In the genomic region with DNA sequence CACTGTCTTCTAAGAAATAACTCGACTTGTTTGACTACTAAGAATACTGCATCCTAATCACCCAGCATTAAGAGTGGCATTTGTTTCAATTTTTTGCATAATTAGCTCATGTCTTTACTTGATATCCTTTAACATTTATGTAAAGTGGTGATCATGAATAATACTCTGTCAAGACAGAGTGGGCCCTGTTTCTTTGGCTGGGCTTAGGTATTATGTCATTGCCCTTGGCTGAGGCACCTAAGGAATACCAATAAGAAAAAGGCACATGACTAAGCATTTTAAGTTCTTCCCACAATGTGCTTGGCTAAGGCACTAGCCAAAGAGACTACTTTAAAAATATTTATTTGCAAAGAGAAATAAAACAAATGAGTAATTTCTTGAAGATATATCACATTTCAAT, we compare ENCODE assay signal across 24 cellular contexts.
DNase-seq lines count a peak whose midpoint lies in the region; FAIRE-seq and TF ChIP-seq lines count a peak whose summit lies in the region.
"Had no signal": no experiment of that assay in that cellular context is flagged by ENCODE, and none has a peak within 500 bp of the region (broad histone marks: within the 10 kb centered on the region; RNA-seq: fewer than 3 reads in every experiment).

No MANE protein-coding gene starts in this region.

- H3K9ac ChIP-seq in mammary epithelial cell (ENCODE audit: insufficient read depth, low read length) = no peak overlapping the region
- H3K9ac ChIP-seq: BLaER1 treated with 17β-estradiol and CSF1 and Interleukin-3, amounts not matched to agents 10 nM and 100 nM; parathyroid adenoma had no signal

- H3K4me3 Mint-ChIP-seq in MCF 10A (ENCODE audit: unreplicated experiment) = no peak overlapping the region
- H3K4me3 Mint-ChIP-seq: H9; natural killer cell; stimulated activated naive CD8-positive, alpha-beta T cell treated with anti-CD3 and anti-CD28 coated beads, Interleukin-15, Interleukin-2, amounts not matched to agents 100 ng/mL and 50 ng/mL, for 24 hours had no signal

- no peaks in the 10 kb centered on the region for H3K79me2 ChIP-seq in mammary epithelial cell (ENCODE audit: insufficient read depth, low read length)
- H3K79me2 ChIP-seq: parathyroid adenoma had no signal

- H3K27ac ChIP-seq in mammary epithelial cell (ENCODE audit: insufficient read depth, low read depth, low read length) (no peak overlapping the region), VCaP (peak overlapping the region; percentile 46)
- H3K27ac ChIP-seq: BLaER1 treated with 17β-estradiol and CSF1 and Interleukin-3, amounts not matched to agents 10 nM and 100 nM; coronary artery; parathyroid adenoma had no signal

- no TSS peak for BruUV-seq in MCF 10A (replicated peaks; lab: Mats Ljungman, UMichigan)
- BruUV-seq in mammary epithelial cell (replicated peaks; lab: Mats Ljungman, UMichigan) = no TSS peak

- no peak overlapping the region for H3K4me2 ChIP-seq in mammary epithelial cell (ENCODE audit: insufficient read depth, low read depth, low read length)
- H3K4me2 ChIP-seq: BLaER1 treated with 17β-estradiol and CSF1 and Interleukin-3, amounts not matched to agents 10 nM and 100 nM had no signal

- no peak overlapping the region for H3K27ac Mint-ChIP-seq in MCF 10A (ENCODE audit: low read depth, unreplicated experiment)
- H3K27ac Mint-ChIP-seq: natural killer cell; stimulated activated naive CD8-positive, alpha-beta T cell treated with anti-CD3 and anti-CD28 coated beads, Interleukin-15, Interleukin-2, amounts not matched to agents 100 ng/mL and 50 ng/mL, for 24 hours had no signal

- in situ Hi-C loops in mammary epithelial cell (cut with MboI; ENCODE audit: low sequenced_read_pairs in 2 of 2) = no loop called here

- no peak overlapping the region for H3K4me3 ChIP-seq in mammary epithelial cell (replicated peaks in 1 of 3; ENCODE audit: insufficient read depth in 1 of 3, low read depth in 2 of 3, low read length in 3 of 3)
- no peak overlapping the region for H3K4me3 ChIP-seq in fibroblast of mammary gland (ENCODE audit: control insufficient read depth, low read depth, low read length)
- H3K4me3 ChIP-seq: BLaER1 treated with 17β-estradiol and CSF1 and Interleukin-3, amounts not matched to agents 10 nM and 100 nM; coronary artery; GM12878 had no signal

- peaks cover 10% of the 10 kb centered on the region for H3K9me3 ChIP-seq in mammary epithelial cell (replicated peaks; ENCODE audit: insufficient read depth, low read length)
- H3K9me3 ChIP-seq: BLaER1 treated with 17β-estradiol and CSF1 and Interleukin-3, amounts not matched to agents 10 nM and 100 nM had no signal

- H3K4me1 Mint-ChIP-seq in MCF 10A (ENCODE audit: insufficient read depth, unreplicated experiment) = no peaks in the 10 kb centered on the region
- H3K4me1 Mint-ChIP-seq: natural killer cell had no signal

- dilution Hi-C loops in mammary epithelial cell (cut with HindIII; ENCODE audit: low sequenced_read_pairs) = loop anchor here (5.0 kb wide), 1 partner anchor 51 kb away; no protein-coding TSS in a partner anchor

- no peak for TF ChIP-seq CTCF in MCF 10A (IDR thresholded peaks at IDR 0.05; ENCODE audit: unreplicated experiment)
- TF ChIP-seq CTCF in mammary epithelial cell (conservative IDR thresholded peaks at IDR 0.05 in 1 of 2, IDR thresholded peaks at IDR 0.05 in 1 of 2; ENCODE audit: extremely low read depth in 1 of 2, insufficient read depth in 1 of 2, low read depth in 1 of 2, low read length in 2 of 2) = no peak
- no peak for TF ChIP-seq CTCF in VCaP (conservative IDR thresholded peaks at IDR 0.05)
- TF ChIP-seq CTCF in fibroblast of mammary gland (conservative IDR thresholded peaks at IDR 0.05; ENCODE audit: control insufficient read depth, insufficient read depth, low read depth, low read length) = no peak

- H3K4me1 ChIP-seq in mammary epithelial cell (ENCODE audit: insufficient read depth, low read length) = no peaks in the 10 kb centered on the region
- H3K4me1 ChIP-seq: BLaER1 treated with 17β-estradiol and CSF1 and Interleukin-3, amounts not matched to agents 10 nM and 100 nM; parathyroid adenoma had no signal

- no peaks in the 10 kb centered on the region for H3K36me3 ChIP-seq in mammary epithelial cell (ENCODE audit: insufficient read depth, low read length)
- H3K36me3 ChIP-seq: BLaER1 treated with 17β-estradiol and CSF1 and Interleukin-3, amounts not matched to agents 10 nM and 100 nM had no signal

- no peak overlapping the region for H2AFZ ChIP-seq in mammary epithelial cell (ENCODE audit: low read depth, low read length)
- H2AFZ ChIP-seq: parathyroid adenoma had no signal

- H3K36me3 Mint-ChIP-seq in MCF 10A (ENCODE audit: insufficient read depth, unreplicated experiment) = no peaks in the 10 kb centered on the region
- H3K36me3 Mint-ChIP-seq: natural killer cell, type B pancreatic cell had no signal

- DNase-seq in MCF 10A (ENCODE audit: unreplicated experiment) (peak; percentile 22), mammary epithelial cell (no peak), fibroblast of mammary gland (ENCODE audit: low read depth) (peak; percentile 7), superior temporal gyrus (ENCODE audit: extremely low spot score) (peak; percentile 75), posterior cingulate gyrus (no peak), GM12891 (ENCODE audit: insufficient read length, low spot score) (no peak), NCI-H187 (lab: John Stamatoyannopoulos, UW) (no peak)
- DNase-seq: activated naive CD4-positive, alpha-beta T cell treated with Interleukin-2 at 50 U/mL for 16 hours; H9; mesenchymal stem cell; natural killer cell; NCI-H2029; SHP77 treated with DMSO at 0.1 percent for 48 hours; stimulated activated CD4-positive, alpha-beta T cell treated with anti-CD3 and anti-CD28 coated beads, Interleukin-2, amount 100 ng/mL, for 24 hours; T-helper 1 cell had no signal

- peaks cover 7% of the 10 kb centered on the region for H3K9me3 Mint-ChIP-seq in MCF 10A (ENCODE audit: unreplicated experiment)
- H3K9me3 Mint-ChIP-seq: natural killer cell, type B pancreatic cell had no signal

- CTCF ChIA-PET in MCF 10A (lab: Yijun Ruan, JAX) (no interaction called here), mammary epithelial cell (lab: Charles Lee; ENCODE audit: low non-redundant PET) (no interaction called here)

- 25% methylated on average over 1 of the region's 1 CpG for WGBS in mammary epithelial cell (ENCODE audit: low coverage, missing lambda C conversion rate)

- no peak for FAIRE-seq in GM12891 (lab: Jason Lieb, UNC)
- FAIRE-seq: D721Med, GM12878, keratinocyte had no signal

- H4K20me1 ChIP-seq in mammary epithelial cell (ENCODE audit: insufficient read depth, low read length) = no peaks in the 10 kb centered on the region
- H4K20me1 ChIP-seq: BLaER1 treated with 17β-estradiol and CSF1 and Interleukin-3, amounts not matched to agents 10 nM and 100 nM had no signal

- intact Hi-C loops in MCF 10A (cut with micrococcal nuclease) = no loop called here
- intact Hi-C loops in mammary epithelial cell (cut with micrococcal nuclease) = no loop called here
- intact Hi-C loops in posterior cingulate gyrus (cut with DNase I) = loop anchor here (5.0 kb wide), 1 partner anchor 209 kb away; no protein-coding TSS in a partner anchor

- no peak for TF ChIP-seq POLR2A in GM12891 (IDR thresholded peaks at IDR 0.05; ENCODE audit: low read depth, low read length)

- POLR2A ChIA-PET in MCF 10A (lab: Yijun Ruan, JAX) = interaction anchor here (0.6 kb wide), 1 partner anchor 94 kb away, joined by 3 read pairs; no protein-coding TSS in a partner anchor

- H3K27me3 Mint-ChIP-seq in MCF 10A (ENCODE audit: insufficient read depth, unreplicated experiment) = peaks cover 22% of the 10 kb centered on the region
- H3K27me3 Mint-ChIP-seq: stimulated activated naive CD8-positive, alpha-beta T cell treated with anti-CD3 and anti-CD28 coated beads, Interleukin-15, Interleukin-2, amounts not matched to agents 100 ng/mL and 50 ng/mL, for 24 hours had no signal

- no peaks in the 10 kb centered on the region for H3K27me3 ChIP-seq in mammary epithelial cell (ENCODE audit: insufficient read depth, low read length)
- H3K27me3 ChIP-seq: BLaER1 treated with 17β-estradiol and CSF1 and Interleukin-3, amounts not matched to agents 10 nM and 100 nM had no signal

TF ChIP-seq in GM12891, 5 proteins besides CTCF, POLR2A, EP300 and RAD21:
- no peak for TF ChIP-seq POLR2AphosphoS5 (IDR thresholded peaks at IDR 0.05; ENCODE audit: low read depth, low read length)
- TF ChIP-seq TAF1 (IDR thresholded peaks at IDR 0.05; ENCODE audit: low read depth, low read length) = no peak
- no peak for TF ChIP-seq SPI1 (IDR thresholded peaks at IDR 0.05; ENCODE audit: low read depth, low read length)
- no peak for TF ChIP-seq POU2F2 (IDR thresholded peaks at IDR 0.05; ENCODE audit: low read depth, low read length)
- no peak for TF ChIP-seq PAX5 (IDR thresholded peaks at IDR 0.05; ENCODE audit: insufficient read depth, low read length, severe bottlenecking)

Comparison
In these comparisons a context has a peak if more than half of its experiments do, and no peak if none do; other contexts are left out.
1. DNase-seq: peak in MCF 10A (single experiment), fibroblast of mammary gland (single experiment) and superior temporal gyrus (single experiment); none in mammary epithelial cell (single experiment), posterior cingulate gyrus (0 of 10), GM12891 (single experiment) and NCI-H187 (0 of 2).